11 cellular contexts compared by ENCODE assay signal in the genomic region with DNA sequence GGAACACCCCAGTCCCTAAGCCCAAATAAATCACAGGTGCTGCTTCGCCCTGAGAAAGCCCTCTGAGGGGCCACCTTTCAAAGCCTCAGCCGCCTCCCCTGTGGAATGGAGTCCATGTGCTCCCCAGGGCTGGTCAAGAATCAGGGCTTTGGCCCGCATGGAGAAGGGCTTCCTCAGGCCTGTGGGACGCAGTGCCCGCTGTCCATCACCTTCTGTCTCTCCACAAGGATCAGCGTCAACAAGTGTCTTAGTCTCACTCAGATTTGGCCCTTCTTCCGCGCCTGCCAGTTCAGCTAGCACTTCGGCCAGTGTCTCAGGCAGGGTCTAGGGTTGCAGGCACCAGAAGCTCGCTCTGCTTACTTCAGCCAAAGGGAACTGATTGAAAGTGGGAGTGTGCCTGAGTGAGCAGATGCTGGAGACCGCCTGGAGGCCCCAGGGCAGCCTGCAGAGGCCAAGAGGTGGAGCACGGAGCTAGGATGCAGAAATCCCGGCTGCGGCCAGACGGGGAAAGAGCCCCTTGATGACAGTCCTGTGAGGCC. TPM values are rescaled to one million over a fixed set of nuclear protein-coding genes. Genes with fewer than 3 reads are reported as not detected.
DNase-seq lines count a peak whose midpoint lies in the region; ATAC-seq and TF ChIP-seq lines count a peak whose summit lies in the region.
"Had no signal": no experiment of that assay in that cellular context is flagged by ENCODE, and none has a peak within 500 bp of the region (broad histone marks: within the 10 kb centered on the region; RNA-seq: fewer than 3 reads in every experiment).

No MANE protein-coding gene starts in this region.

- no peaks in the 10 kb centered on the region for H3K27me3 ChIP-seq in CD8-positive, alpha-beta T cell (ENCODE audit: insufficient read depth, low read length)
- no peaks in the 10 kb centered on the region for H3K27me3 ChIP-seq in HUES48 (ENCODE audit: control insufficient read depth, insufficient read depth, low read length)
- H3K27me3 ChIP-seq: MG63 had no signal

- no peak for ATAC-seq in CD8-positive, alpha-beta T cell
- no peak for ATAC-seq in GM18909 (IDR thresholded peaks at IDR 0.05; ENCODE audit: poor library complexity, unreplicated experiment)
- ATAC-seq in GM21515 (IDR thresholded peaks at IDR 0.05; ENCODE audit: unreplicated experiment): no peak

- CTCF ChIA-PET in CD8-positive, alpha-beta T cell (lab: Charles Lee): interaction anchor here (0.6 to 7.8 kb wide), 2 partner anchors 15 to 42 kb away, joined by 3 to 48 read pairs; a partner anchor contains a TSS

- no peaks in the 10 kb centered on the region for H3K27me3 Mint-ChIP-seq in CD8-positive, alpha-beta T cell (ENCODE audit: low read depth)
- H3K27me3 Mint-ChIP-seq in chondrocyte (ENCODE audit: low read depth) (no peaks in the 10 kb centered on the region), nephron progenitor cell (ENCODE audit: low read depth, poor library complexity) (peaks cover 2% of the 10 kb centered on the region)
- H3K27me3 Mint-ChIP-seq: activated naive CD8-positive, alpha-beta T cell treated with anti-CD3 and anti-CD28 coated beads, Interleukin-2, amount 10 ng/mL, durations not matched to agents 7 days and 5 days had no signal

- peaks cover 78% of the 10 kb centered on the region for H3K36me3 Mint-ChIP-seq in CD8-positive, alpha-beta T cell
- H3K36me3 Mint-ChIP-seq in chondrocyte (ENCODE audit: low read depth): peaks cover 30% of the 10 kb centered on the region
- H3K36me3 Mint-ChIP-seq in nephron progenitor cell (ENCODE audit: low read depth): peaks cover 54% of the 10 kb centered on the region

- H3K9me3 ChIP-seq in CD8-positive, alpha-beta T cell (ENCODE audit: low read length): no peaks in the 10 kb centered on the region
- no peaks in the 10 kb centered on the region for H3K9me3 ChIP-seq in HUES48 (ENCODE audit: control insufficient read depth, insufficient read depth, low read length)
- H3K9me3 ChIP-seq: MG63 had no signal

- no peak overlapping the region for H3K27ac ChIP-seq in CD8-positive, alpha-beta T cell (ENCODE audit: low read depth, low read length)
- H3K27ac ChIP-seq in HUES48 (ENCODE audit: low read depth, low read length): peak overlapping the region; percentile 0
- H3K27ac ChIP-seq in coronary artery: peak overlapping the region in 1 of 2 donors; percentile 44

- no peaks in the 10 kb centered on the region for H3K9me3 Mint-ChIP-seq in CD8-positive, alpha-beta T cell
- H3K9me3 Mint-ChIP-seq in chondrocyte (ENCODE audit: low read depth) (no peaks in the 10 kb centered on the region), nephron progenitor cell (no peaks in the 10 kb centered on the region)
- H3K9me3 Mint-ChIP-seq: activated naive CD8-positive, alpha-beta T cell treated with anti-CD3 and anti-CD28 coated beads, Interleukin-2, amount 10 ng/mL, durations not matched to agents 7 days and 5 days had no signal

- no peak overlapping the region for H3K9ac ChIP-seq in HUES48 (ENCODE audit: low read depth, low read length)

- intact Hi-C loops in CD8-positive, alpha-beta T cell (cut with DNase I, micrococcal nuclease): no loop called here

- POLR2A ChIA-PET in CD8-positive, alpha-beta T cell (lab: Charles Lee): interaction anchor here (1.1 to 3.3 kb wide), 2 partner anchors 13 to 16 kb away, joined by 5 to 26 read pairs; a partner anchor contains a TSS

- peaks cover 38% of the 10 kb centered on the region for H3K4me1 Mint-ChIP-seq in CD8-positive, alpha-beta T cell (ENCODE audit: low read depth)
- H3K4me1 Mint-ChIP-seq in chondrocyte (ENCODE audit: low read depth) (peaks cover 20% of the 10 kb centered on the region), nephron progenitor cell (peaks cover 37% of the 10 kb centered on the region)

- H3K4me1 ChIP-seq in CD8-positive, alpha-beta T cell (ENCODE audit: insufficient read depth, low read length): peaks cover 24% of the 10 kb centered on the region
- 0 out of 2 replicates have a peak, but pooled peaks cover 3% of the 10 kb centered on the region for H3K4me1 ChIP-seq in HUES48 (ENCODE audit: control insufficient read depth, insufficient read depth, low read length)

- peaks cover 38% of the 10 kb centered on the region for H3K36me3 ChIP-seq in CD8-positive, alpha-beta T cell (ENCODE audit: insufficient read depth, low read length)
- H3K36me3 ChIP-seq in HUES48 (ENCODE audit: control insufficient read depth, insufficient read depth, low read length): peaks cover 84% of the 10 kb centered on the region

- H3K27ac Mint-ChIP-seq in CD8-positive, alpha-beta T cell: peak overlapping the region; percentile 70
- H3K27ac Mint-ChIP-seq in chondrocyte (ENCODE audit: unreplicated experiment) (peak overlapping the region; percentile 66), nephron progenitor cell (peak overlapping the region; percentile 97)

- no peak for DNase-seq in CD8-positive, alpha-beta T cell
- DNase-seq in chondrocyte (ENCODE audit: low spot score) (no peak), nephron progenitor cell (no peak), coronary artery (ENCODE audit: low spot score) (no peak)
- DNase-seq in stimulated activated CD4-positive, alpha-beta T cell treated with anti-CD3 and anti-CD28 coated beads, Interleukin-2, amount 100 ng/mL, for 24 hours: no peak
- DNase-seq: activated naive CD8-positive, alpha-beta T cell treated with anti-CD3 and anti-CD28 coated beads, Interleukin-2, amount 10 ng/mL, durations not matched to agents 7 days and 5 days; NK-92 treated with Interleukin-12 subunit alpha and Interleukin-12 subunit beta, amount 100 ng/mL, for 24 hours had no signal

- no peak overlapping the region for H3K4me3 Mint-ChIP-seq in CD8-positive, alpha-beta T cell
- no peak overlapping the region for H3K4me3 Mint-ChIP-seq in chondrocyte (ENCODE audit: unreplicated experiment)
- no peak overlapping the region for H3K4me3 Mint-ChIP-seq in nephron progenitor cell
- H3K4me3 Mint-ChIP-seq: activated naive CD8-positive, alpha-beta T cell treated with anti-CD3 and anti-CD28 coated beads, Interleukin-2, amount 10 ng/mL, durations not matched to agents 7 days and 5 days had no signal

- no peak overlapping the region for H3K4me3 ChIP-seq in CD8-positive, alpha-beta T cell (ENCODE audit: low read depth, low read length)
- H3K4me3 ChIP-seq in HUES48 (ENCODE audit: low read depth, low read length) (no peak overlapping the region), coronary artery (no peak overlapping the region)
- H3K4me3 ChIP-seq: MG63 had no signal

- no peak for TF ChIP-seq CTCF in CD8-positive, alpha-beta T cell (IDR thresholded peaks at IDR 0.05)
- TF ChIP-seq CTCF in chondrocyte (IDR thresholded peaks at IDR 0.05) (no peak), nephron progenitor cell (IDR thresholded peaks at IDR 0.05) (no peak), coronary artery (IDR thresholded peaks at IDR 0.05) (no peak)

RNA-seq across cellular contexts. Expression of a gene that starts 16.5 kb away (rescaled TPM):
- total RNA-seq in CD8-positive, alpha-beta T cell: 1,000 to 10,000 TPM; 2,565 to 2,635 TPM
- 341 to 426 TPM (median 348 TPM) in 3 replicates for total RNA-seq in chondrocyte

RNA-seq across cellular contexts. Expression of a gene that starts 56.6 kb away (rescaled TPM):
- 10 to 100 TPM; 19.6 to 19.8 TPM for total RNA-seq in CD8-positive, alpha-beta T cell
- total RNA-seq in chondrocyte: 34.4 to 43.1 TPM (median 36.9 TPM) in 3 replicates
